In the genomic region with DNA sequence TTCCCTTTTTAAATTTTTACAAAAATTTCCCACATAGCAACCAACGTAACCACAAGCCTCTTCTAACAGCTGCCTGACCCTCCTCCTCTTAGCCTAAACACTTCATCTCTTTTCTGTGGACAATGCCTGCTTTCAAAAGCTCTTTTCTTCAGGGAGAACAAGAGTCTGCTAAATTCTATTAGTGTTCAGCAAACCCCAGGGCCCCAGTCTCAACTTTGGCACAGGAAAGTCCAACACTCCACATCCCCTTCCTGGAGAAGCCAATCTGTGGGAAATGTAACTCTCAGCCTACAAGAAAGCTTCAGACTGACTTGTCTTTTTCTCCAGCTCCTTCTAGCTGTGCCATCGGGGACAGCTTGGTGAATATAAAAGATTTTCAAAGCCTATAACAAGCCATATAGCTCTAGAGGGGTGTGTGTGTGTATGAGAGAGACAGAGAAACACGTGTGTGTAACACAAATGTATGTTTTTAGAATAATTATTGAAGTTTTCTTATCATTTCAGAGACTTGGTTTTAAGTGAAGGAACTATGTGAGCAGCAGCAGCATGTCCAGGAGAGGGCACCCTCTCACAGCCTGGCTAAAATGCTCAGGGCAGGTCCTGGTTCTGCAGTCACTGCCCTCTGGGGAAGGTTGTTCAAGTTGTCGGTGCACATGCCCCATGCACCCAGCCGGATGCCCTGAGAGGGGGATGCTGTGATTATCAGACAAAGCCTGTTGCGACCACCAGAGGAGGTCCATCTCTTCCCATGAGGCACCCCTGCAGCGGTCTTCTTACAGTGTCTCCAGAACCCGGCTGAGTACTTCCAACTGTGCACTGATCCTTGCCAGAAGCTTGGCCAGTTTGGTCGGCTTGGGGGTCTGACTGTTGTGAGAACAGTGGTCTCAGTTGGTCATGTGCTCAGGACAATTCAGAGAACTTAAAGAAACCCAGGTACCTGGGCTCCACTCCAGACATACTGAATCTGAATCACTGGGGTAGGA, we compare ENCODE assay signal across 2 cellular contexts.
TF ChIP-seq lines count a peak whose summit lies in the region.

No MANE protein-coding gene starts in this region.

TF ChIP-seq in GM12891, 5 proteins besides CTCF, POLR2A, EP300 and RAD21 (continued from another document):
- TF ChIP-seq POLR2AphosphoS5 (IDR thresholded peaks at IDR 0.05; ENCODE audit: low read depth, low read length) (no peak), TAF1 (IDR thresholded peaks at IDR 0.05; ENCODE audit: low read depth, low read length) (no peak), SPI1 (IDR thresholded peaks at IDR 0.05; ENCODE audit: low read depth, low read length) (no peak)

TF ChIP-seq in GM12878, 131 proteins besides CTCF, POLR2A, EP300 and RAD21:
- no peak for TF ChIP-seq TARDBP (IDR thresholded peaks at IDR 0.05; ENCODE audit: borderline replicate concordance)
- TF ChIP-seq NR2F1 (conservative IDR thresholded peaks at IDR 0.05) = no peak
- TF ChIP-seq, protein P1, sequence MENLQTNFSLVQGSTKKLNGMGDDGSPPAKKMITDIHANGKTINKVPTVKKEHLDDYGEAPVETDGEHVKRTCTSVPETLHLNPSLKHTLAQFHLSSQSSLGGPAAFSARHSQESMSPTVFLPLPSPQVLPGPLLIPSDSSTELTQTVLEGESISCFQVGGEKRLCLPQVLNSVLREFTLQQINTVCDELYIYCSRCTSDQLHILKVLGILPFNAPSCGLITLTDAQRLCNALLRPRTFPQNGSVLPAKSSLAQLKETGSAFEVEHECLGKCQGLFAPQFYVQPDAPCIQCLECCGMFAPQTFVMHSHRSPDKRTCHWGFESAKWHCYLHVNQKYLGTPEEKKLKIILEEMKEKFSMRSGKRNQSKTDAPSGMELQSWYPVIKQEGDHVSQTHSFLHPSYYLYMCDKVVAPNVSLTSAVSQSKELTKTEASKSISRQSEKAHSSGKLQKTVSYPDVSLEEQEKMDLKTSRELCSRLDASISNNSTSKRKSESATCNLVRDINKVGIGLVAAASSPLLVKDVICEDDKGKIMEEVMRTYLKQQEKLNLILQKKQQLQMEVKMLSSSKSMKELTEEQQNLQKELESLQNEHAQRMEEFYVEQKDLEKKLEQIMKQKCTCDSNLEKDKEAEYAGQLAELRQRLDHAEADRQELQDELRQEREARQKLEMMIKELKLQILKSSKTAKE (IDR thresholded peaks at IDR 0.05; ENCODE audit: low read depth, poor library complexity, severe bottlenecking) = no peak
- TF ChIP-seq, protein P2, sequence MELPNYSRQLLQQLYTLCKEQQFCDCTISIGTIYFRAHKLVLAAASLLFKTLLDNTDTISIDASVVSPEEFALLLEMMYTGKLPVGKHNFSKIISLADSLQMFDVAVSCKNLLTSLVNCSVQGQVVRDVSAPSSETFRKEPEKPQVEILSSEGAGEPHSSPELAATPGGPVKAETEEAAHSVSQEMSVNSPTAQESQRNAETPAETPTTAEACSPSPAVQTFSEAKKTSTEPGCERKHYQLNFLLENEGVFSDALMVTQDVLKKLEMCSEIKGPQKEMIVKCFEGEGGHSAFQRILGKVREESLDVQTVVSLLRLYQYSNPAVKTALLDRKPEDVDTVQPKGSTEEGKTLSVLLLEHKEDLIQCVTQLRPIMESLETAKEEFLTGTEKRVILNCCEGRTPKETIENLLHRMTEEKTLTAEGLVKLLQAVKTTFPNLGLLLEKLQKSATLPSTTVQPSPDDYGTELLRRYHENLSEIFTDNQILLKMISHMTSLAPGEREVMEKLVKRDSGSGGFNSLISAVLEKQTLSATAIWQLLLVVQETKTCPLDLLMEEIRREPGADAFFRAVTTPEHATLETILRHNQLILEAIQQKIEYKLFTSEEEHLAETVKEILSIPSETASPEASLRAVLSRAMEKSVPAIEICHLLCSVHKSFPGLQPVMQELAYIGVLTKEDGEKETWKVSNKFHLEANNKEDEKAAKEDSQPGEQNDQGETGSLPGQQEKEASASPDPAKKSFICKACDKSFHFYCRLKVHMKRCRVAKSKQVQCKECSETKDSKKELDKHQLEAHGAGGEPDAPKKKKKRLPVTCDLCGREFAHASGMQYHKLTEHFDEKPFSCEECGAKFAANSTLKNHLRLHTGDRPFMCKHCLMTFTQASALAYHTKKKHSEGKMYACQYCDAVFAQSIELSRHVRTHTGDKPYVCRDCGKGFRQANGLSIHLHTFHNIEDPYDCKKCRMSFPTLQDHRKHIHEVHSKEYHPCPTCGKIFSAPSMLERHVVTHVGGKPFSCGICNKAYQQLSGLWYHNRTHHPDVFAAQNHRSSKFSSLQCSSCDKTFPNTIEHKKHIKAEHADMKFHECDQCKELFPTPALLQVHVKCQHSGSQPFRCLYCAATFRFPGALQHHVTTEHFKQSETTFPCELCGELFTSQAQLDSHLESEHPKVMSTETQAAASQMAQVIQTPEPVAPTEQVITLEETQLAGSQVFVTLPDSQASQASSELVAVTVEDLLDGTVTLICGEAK (IDR thresholded peaks at IDR 0.05; ENCODE audit: borderline replicate concordance) = no peak
- TF ChIP-seq, protein P3, sequence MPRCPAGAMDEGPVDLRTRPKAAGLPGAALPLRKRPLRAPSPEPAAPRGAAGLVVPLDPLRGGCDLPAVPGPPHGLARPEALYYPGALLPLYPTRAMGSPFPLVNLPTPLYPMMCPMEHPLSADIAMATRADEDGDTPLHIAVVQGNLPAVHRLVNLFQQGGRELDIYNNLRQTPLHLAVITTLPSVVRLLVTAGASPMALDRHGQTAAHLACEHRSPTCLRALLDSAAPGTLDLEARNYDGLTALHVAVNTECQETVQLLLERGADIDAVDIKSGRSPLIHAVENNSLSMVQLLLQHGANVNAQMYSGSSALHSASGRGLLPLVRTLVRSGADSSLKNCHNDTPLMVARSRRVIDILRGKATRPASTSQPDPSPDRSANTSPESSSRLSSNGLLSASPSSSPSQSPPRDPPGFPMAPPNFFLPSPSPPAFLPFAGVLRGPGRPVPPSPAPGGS (IDR thresholded peaks at IDR 0.05; ENCODE audit: borderline replicate concordance, insufficient read depth, low read depth, low read length, poor library complexity, severe bottlenecking) = no peak
- TF ChIP-seq BCLAF1 (IDR thresholded peaks at IDR 0.05) = no peak
- peak; percentile 80 for TF ChIP-seq SMC3 (IDR thresholded peaks at IDR 0.05; ENCODE audit: borderline replicate concordance, low read length)
- TF ChIP-seq ZNF207 (IDR thresholded peaks at IDR 0.05; ENCODE audit: borderline replicate concordance) = no peak
- no peak for TF ChIP-seq EED (IDR thresholded peaks at IDR 0.05; ENCODE audit: low read depth)
- peak; percentile 39; the same call in 1 of the 2 replicates for TF ChIP-seq YY1 (IDR thresholded peaks at IDR 0.05; ENCODE audit: low read depth, low read length)
- TF ChIP-seq IKZF1 (conservative IDR thresholded peaks at IDR 0.05) = no peak
